1 cellular context compared by ENCODE assay signal in genomic region chr6:1716845-1717244, GRCh38.
TF ChIP-seq lines count a peak whose summit lies in the region.

No MANE protein-coding gene starts in this region.

TF ChIP-seq in GM23338, 12 proteins besides CTCF, POLR2A, EP300 and RAD21 (continued from another document):
- TF ChIP-seq, protein P1, sequence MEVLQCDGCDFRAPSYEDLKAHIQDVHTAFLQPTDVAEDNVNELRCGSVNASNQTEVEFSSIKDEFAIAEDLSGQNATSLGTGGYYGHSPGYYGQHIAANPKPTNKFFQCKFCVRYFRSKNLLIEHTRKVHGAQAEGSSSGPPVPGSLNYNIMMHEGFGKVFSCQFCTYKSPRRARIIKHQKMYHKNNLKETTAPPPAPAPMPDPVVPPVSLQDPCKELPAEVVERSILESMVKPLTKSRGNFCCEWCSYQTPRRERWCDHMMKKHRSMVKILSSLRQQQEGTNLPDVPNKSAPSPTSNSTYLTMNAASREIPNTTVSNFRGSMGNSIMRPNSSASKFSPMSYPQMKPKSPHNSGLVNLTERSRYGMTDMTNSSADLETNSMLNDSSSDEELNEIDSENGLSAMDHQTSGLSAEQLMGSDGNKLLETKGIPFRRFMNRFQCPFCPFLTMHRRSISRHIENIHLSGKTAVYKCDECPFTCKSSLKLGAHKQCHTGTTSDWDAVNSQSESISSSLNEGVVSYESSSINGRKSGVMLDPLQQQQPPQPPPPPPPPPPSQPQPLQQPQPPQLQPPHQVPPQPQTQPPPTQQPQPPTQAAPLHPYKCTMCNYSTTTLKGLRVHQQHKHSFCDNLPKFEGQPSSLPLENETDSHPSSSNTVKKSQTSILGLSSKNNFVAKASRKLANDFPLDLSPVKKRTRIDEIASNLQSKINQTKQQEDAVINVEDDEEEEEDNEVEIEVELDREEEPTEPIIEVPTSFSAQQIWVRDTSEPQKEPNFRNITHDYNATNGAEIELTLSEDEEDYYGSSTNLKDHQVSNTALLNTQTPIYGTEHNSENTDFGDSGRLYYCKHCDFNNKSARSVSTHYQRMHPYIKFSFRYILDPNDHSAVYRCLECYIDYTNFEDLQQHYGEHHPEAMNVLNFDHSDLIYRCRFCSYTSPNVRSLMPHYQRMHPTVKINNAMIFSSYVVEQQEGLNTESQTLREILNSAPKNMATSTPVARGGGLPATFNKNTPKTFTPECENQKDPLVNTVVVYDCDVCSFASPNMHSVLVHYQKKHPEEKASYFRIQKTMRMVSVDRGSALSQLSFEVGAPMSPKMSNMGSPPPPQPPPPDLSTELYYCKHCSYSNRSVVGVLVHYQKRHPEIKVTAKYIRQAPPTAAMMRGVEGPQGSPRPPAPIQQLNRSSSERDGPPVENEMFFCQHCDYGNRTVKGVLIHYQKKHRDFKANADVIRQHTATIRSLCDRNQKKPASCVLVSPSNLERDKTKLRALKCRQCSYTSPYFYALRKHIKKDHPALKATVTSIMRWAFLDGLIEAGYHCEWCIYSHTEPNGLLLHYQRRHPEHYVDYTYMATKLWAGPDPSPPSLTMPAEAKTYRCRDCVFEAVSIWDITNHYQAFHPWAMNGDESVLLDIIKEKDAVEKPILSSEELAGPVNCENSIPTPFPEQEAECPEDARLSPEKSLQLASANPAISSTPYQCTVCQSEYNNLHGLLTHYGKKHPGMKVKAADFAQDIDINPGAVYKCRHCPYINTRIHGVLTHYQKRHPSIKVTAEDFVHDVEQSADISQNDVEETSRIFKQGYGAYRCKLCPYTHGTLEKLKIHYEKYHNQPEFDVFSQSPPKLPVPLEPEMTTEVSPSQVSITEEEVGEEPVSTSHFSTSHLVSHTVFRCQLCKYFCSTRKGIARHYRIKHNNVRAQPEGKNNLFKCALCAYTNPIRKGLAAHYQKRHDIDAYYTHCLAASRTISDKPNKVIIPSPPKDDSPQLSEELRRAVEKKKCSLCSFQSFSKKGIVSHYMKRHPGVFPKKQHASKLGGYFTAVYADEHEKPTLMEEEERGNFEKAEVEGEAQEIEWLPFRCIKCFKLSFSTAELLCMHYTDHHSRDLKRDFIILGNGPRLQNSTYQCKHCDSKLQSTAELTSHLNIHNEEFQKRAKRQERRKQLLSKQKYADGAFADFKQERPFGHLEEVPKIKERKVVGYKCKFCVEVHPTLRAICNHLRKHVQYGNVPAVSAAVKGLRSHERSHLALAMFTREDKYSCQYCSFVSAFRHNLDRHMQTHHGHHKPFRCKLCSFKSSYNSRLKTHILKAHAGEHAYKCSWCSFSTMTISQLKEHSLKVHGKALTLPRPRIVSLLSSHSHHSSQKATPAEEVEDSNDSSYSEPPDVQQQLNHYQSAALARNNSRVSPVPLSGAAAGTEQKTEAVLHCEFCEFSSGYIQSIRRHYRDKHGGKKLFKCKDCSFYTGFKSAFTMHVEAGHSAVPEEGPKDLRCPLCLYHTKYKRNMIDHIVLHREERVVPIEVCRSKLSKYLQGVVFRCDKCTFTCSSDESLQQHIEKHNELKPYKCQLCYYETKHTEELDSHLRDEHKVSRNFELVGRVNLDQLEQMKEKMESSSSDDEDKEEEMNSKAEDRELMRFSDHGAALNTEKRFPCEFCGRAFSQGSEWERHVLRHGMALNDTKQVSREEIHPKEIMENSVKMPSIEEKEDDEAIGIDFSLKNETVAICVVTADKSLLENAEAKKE (CRISPR knock-in tag; IDR thresholded peaks at IDR 0.05): no peak
- TF ChIP-seq EZH2phosphoT487 (IDR thresholded peaks at IDR 0.05; ENCODE audit: unreplicated experiment): no peak
- TF ChIP-seq POLR2AphosphoS5 (IDR thresholded peaks at IDR 0.05; ENCODE audit: low read depth): no peak
- no peak for TF ChIP-seq ZNF114 (CRISPR knock-in tag; IDR thresholded peaks at IDR 0.05)
- no peak for TF ChIP-seq STAT1 (IDR thresholded peaks at IDR 0.05; ENCODE audit: unreplicated experiment)
